29 cellular contexts compared by ENCODE assay signal in the genomic region with DNA sequence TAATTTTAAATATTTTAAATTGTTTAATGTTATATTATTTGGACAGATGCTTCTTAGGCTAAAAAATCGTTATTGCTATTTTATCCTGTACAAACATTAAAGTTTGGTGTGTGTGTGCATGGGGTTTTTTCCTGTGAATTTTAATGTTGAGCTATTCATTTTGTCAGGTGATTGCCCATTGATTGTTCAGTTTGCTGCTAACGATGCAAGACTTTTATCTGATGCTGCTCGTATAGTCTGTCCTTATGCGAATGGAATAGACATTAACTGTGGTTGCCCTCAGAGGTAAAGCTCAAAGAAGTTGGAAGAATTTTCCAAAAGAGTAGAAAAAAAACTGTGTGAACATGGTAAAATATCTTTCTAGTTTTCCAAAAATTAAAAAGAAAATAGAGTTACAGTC. TPM values are rescaled to one million over a fixed set of nuclear protein-coding genes. Genes with fewer than 3 reads are reported as not detected.
DNase-seq lines count a peak whose midpoint lies in the region; FAIRE-seq and TF ChIP-seq lines count a peak whose summit lies in the region.
"Had no signal": no experiment of that assay in that cellular context is flagged by ENCODE, and none has a peak within 500 bp of the region (broad histone marks: within the 10 kb centered on the region; RNA-seq: fewer than 3 reads in every experiment).

No MANE protein-coding gene starts in this region.

- no peaks in the 10 kb centered on the region for H3K27me3 ChIP-seq in small intestine (ENCODE audit: control insufficient read depth in 2 of 2, insufficient read depth in 2 of 2, low read length in 2 of 2)
- H3K27me3 ChIP-seq: BE2C had no signal

- POLR2A ChIA-PET in HEK293 (lab: Yijun Ruan, JAX), result interaction anchor here (0.6 kb wide), 1 partner anchor 38 kb away, joined by 3 read pairs; no protein-coding TSS in a partner anchor

- no peak for DNase-seq in frontal cortex (ENCODE audit: low spot score in 2 of 2)
- no peak for DNase-seq in small intestine
- DNase-seq in UCSD-AML1 (lab: John Stamatoyannopoulos, UW; ENCODE audit: unreplicated experiment), result no peak
- DNase-seq: 8988T; ACHN; AML-193; BE2C; C1 segment of cervical spinal cord; Caco-2; Calu3; CD4-positive, alpha-beta memory T cell; CD4-positive, alpha-beta T cell; CD4-positive, CD25-positive, alpha-beta regulatory T cell; CD8-positive, alpha-beta memory T cell; CD8-positive, alpha-beta T cell; COR-L47; DMS 273 treated with DMSO at 0.1 percent for 48 hours; DMS153; DMS53; DMS79; DMS79 treated with DMSO at 0.1 percent for 48 hours; DND-41; EL had no signal

- H3K9me3 ChIP-seq in HEK293 (ENCODE audit: control insufficient read depth, insufficient read depth, low read depth, low read length) (no peaks in the 10 kb centered on the region), small intestine (ENCODE audit: control insufficient read depth, low read depth) (no peaks in the 10 kb centered on the region)
- H3K9me3 ChIP-seq: A549; BE2C; BLaER1; BLaER1 treated with 17β-estradiol and CSF1 and Interleukin-3, amounts not matched to agents 10 nM and 100 nM; Caco-2 had no signal

- no peaks in the 10 kb centered on the region for H3K4me1 ChIP-seq in HEK293 (ENCODE audit: control insufficient read depth, insufficient read depth, low read length)
- H3K4me1 ChIP-seq in small intestine (ENCODE audit: control insufficient read depth in 2 of 2, insufficient read depth in 1 of 2, low read depth in 1 of 2, low read length in 1 of 2), result no peaks in the 10 kb centered on the region
- H3K4me1 ChIP-seq: A549; BE2C; BLaER1; BLaER1 treated with 17β-estradiol and CSF1 and Interleukin-3, amounts not matched to agents 10 nM and 100 nM; Caco-2 had no signal

- H3K4me3 ChIP-seq in HEK293 (ENCODE audit: low read depth, low read length) (no peak overlapping the region), small intestine (ENCODE audit: low read depth in 1 of 2, low read length in 2 of 2) (no peak overlapping the region)
- H3K4me3 ChIP-seq: A549; BLaER1; BLaER1 treated with 17β-estradiol and CSF1 and Interleukin-3, amounts not matched to agents 10 nM and 100 nM had no signal

- 81 to 88% (median 88%) methylated on average over 4 of the region's 4 CpGs for WGBS in small intestine, 3 donors

- CTCF ChIA-PET in HEK293 (lab: Yijun Ruan, JAX), result no interaction called here

- FAIRE-seq in frontal cortex (lab: Jason Lieb, UNC) (peak; percentile 8), small intestine (lab: Jason Lieb, UNC) (no peak)
- FAIRE-seq: A549 had no signal

- H3K36me3 ChIP-seq in HEK293 (ENCODE audit: control insufficient read depth in 2 of 2, insufficient read depth in 1 of 2, low read length in 2 of 2) (peaks cover 4 to 27% of the 10 kb centered on the region in 2 experiments; a peak in 2 of 3 replicates), small intestine (ENCODE audit: control insufficient read depth in 2 of 2, insufficient read depth in 2 of 2, low read length in 2 of 2) (no peaks in the 10 kb centered on the region)

- no peak overlapping the region for H3K27ac ChIP-seq in HEK293 (ENCODE audit: extremely low read depth, low read depth, low read length)
- H3K27ac ChIP-seq in small intestine (ENCODE audit: low read depth in 1 of 2, low read length in 1 of 2), result no peak overlapping the region
- H3K27ac ChIP-seq: 22Rv1; A549; BLaER1; BLaER1 treated with 17β-estradiol and CSF1 and Interleukin-3, amounts not matched to agents 10 nM and 100 nM; C4-2B had no signal

- TF ChIP-seq CTCF in HEK293 (tag by site-specific recombination; IDR thresholded peaks at IDR 0.05), result no peak

TF ChIP-seq in HEK293, 187 proteins besides CTCF, POLR2A, EP300 and RAD21:
- TF ChIP-seq KLF9 (tag by site-specific recombination; IDR thresholded peaks at IDR 0.05; ENCODE audit: low read depth), result no peak
- peak; percentile 51; the same call in 1 of the 2 replicates for TF ChIP-seq FEZF1 (tag by site-specific recombination; IDR thresholded peaks at IDR 0.05)
- TF ChIP-seq ZBTB17 (tag by site-specific recombination; IDR thresholded peaks at IDR 0.05), result peak; percentile 73

RNA-seq across cellular contexts. Expression of gene BCAP29, which starts 6.5 kb away (rescaled TPM):
- total RNA-seq in frontal cortex, result 40.8 TPM
- 10 to 100 TPM; 16.8 to 39.6 (median 18.6) TPM for polyA plus RNA-seq in small intestine

RNA-seq across cellular contexts. Expression of gene DUS4L, which starts 9.8 kb away (rescaled TPM):
- total RNA-seq in frontal cortex, result 15.5 TPM
- 1 to 10 TPM; 3.5 to 4.7 (median 3.8) TPM for polyA plus RNA-seq in small intestine

RNA-seq across cellular contexts. Expression of gene COG5, which starts 9.8 kb away (rescaled TPM):
- 29.8 TPM for total RNA-seq in frontal cortex
- polyA plus RNA-seq in small intestine, result 10 to 100 TPM; 10.3 to 13.4 (median 11.6) TPM
